In the genomic region with DNA sequence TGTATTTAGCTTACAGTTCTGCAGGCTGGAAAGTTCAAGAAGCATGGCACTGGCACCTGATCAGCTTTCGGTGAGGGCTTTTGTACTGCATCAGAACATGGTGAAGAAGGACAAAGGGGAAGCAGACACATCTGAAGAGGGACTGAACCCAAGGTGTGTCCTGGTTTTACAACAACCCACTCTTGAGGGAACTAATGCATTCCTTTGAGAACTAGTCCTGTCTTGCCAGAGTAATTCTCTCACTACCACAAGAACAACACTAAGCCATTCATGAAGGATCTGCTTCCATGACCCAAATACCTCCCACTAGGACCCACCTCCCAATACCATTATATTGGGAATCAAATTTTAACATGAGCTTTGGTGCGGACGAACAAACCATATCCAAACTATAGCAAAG, we compare ENCODE assay signal across 23 cellular contexts.
"Had no signal": no experiment of that assay in that cellular context is flagged by ENCODE, and none has a peak within 500 bp of the region (broad histone marks: within the 10 kb centered on the region; RNA-seq: fewer than 3 reads in every experiment).

No MANE protein-coding gene starts in this region.

- H3K27me3 ChIP-seq: neural progenitor cell, ovary, right lobe of liver, sigmoid colon, stomach, thyroid gland, tibial nerve, upper lobe of left lung, vagina had no signal

- ATAC-seq: psoas muscle; right cardiac atrium; right lobe of liver; stimulated activated naive B cell treated with anti-CD40 and anti-IgM and Interleukin-4, amounts not matched to agents 10 μg/mL and 1 μg/mL and 100 μg/mL, for 72 hours had no signal

- H3K4me1 ChIP-seq: neural progenitor cell, parathyroid adenoma, psoas muscle, right lobe of liver, stomach, thyroid gland, tibial nerve, upper lobe of left lung, vagina had no signal

- DNase-seq: occipital lobe; ovary; posterior cingulate gyrus; psoas muscle; right cardiac atrium; right lobe of liver; sigmoid colon; small intestine; stimulated activated CD4-positive, alpha-beta T cell treated with anti-CD3 and anti-CD28 coated beads, Interleukin-15, amount 100 ng/mL, for 24 hours; stimulated activated CD4-positive, alpha-beta T cell treated with anti-CD3 and anti-CD28 coated beads, Interleukin-2, amount 100 ng/mL, for 24 hours; stimulated activated CD4-positive, alpha-beta T cell treated with anti-CD3 and anti-CD28 coated beads, Interleukin-2, amount 100 ng/mL, for 48 hours; stimulated activated CD4-positive, alpha-beta T cell treated with anti-CD3 and anti-CD28 coated beads, Interleukin-4, amount 100 ng/mL, for 24 hours; stimulated activated naive B cell treated with anti-CD40 and anti-IgM and Interleukin-4, amounts not matched to agents 10 μg/mL and 1 μg/mL and 100 μg/mL, for 72 hours; stimulated activated naive CD4-positive, alpha-beta T cell treated with Interleukin-2 at 50 U/mL for 16 hours; stomach; thyroid gland; trophoblast cell; upper lobe of left lung had no signal

- H3K27ac ChIP-seq: neural progenitor cell, ovary, parathyroid adenoma, psoas muscle, right lobe of liver, sigmoid colon, stomach, thoracic aorta, thyroid gland, tibial nerve, upper lobe of left lung, vagina had no signal
